8 cellular contexts compared by ENCODE assay signal in genomic region chr1:15684468-15685283, GRCh38. TPM values are rescaled to one million over a fixed set of nuclear protein-coding genes. Genes with fewer than 3 reads are reported as not detected.
DNase-seq lines count a peak whose midpoint lies in the region; ATAC-seq, FAIRE-seq and TF ChIP-seq lines count a peak whose summit lies in the region.

No MANE protein-coding gene starts in this region.

- peak; percentile 52 to 55 for ATAC-seq in activated T-cell treated with anti-CD3 and anti-CD28 coated beads, Interleukin-2, amount 50 U/mL, for 4 hours
- no peak for ATAC-seq in GM18873 (IDR thresholded peaks at IDR 0.05; ENCODE audit: low FRiP score, unreplicated experiment)

- H3K9me3 ChIP-seq in Loucy (ENCODE audit: insufficient read depth, low read depth, low read length) = no peaks in the 10 kb centered on the region
- no peaks in the 10 kb centered on the region for H3K9me3 ChIP-seq in neural cell (ENCODE audit: low read length)

- no peaks in the 10 kb centered on the region for H3K9me3 Mint-ChIP-seq in activated T-cell treated with anti-CD3 and anti-CD28 coated beads, Interleukin-2, amount 50 U/mL, for 4 hours

- DNase-seq in AG04449 (ENCODE audit: low read depth, low spot score) = no peak
- no peak for DNase-seq in GM18507 (ENCODE audit: extremely low spot score, insufficient read length, low read depth)
- DNase-seq in activated T-cell treated with anti-CD3 and anti-CD28 coated beads, Interleukin-2, amount 50 U/mL, for 4 hours = peak; percentile 29
- peak; percentile 18 for DNase-seq in fibroblast of pulmonary artery (ENCODE audit: low read depth)
- DNase-seq in occipital lobe (lab: John Stamatoyannopoulos, UW) = no peak

- peak overlapping the region; percentile 56 for H3K27ac ChIP-seq in neural cell (ENCODE audit: low read length)

- H3K27me3 Mint-ChIP-seq in activated T-cell treated with anti-CD3 and anti-CD28 coated beads, Interleukin-2, amount 50 U/mL, for 4 hours (ENCODE audit: low read depth) = no peaks in the 10 kb centered on the region

- POLR2A ChIA-PET in AG04449 (lab: Yijun Ruan, JAX) = no interaction called here

- peaks cover 32% of the 10 kb centered on the region for H3K4me1 ChIP-seq in Loucy (ENCODE audit: insufficient read depth, low read length, poor library complexity, severe bottlenecking)

- no peak for TF ChIP-seq EP300 in neural cell (conservative IDR thresholded peaks at IDR 0.05; ENCODE audit: poor library complexity, severe bottlenecking)

- H3K27me3 ChIP-seq in Loucy (ENCODE audit: insufficient read depth, low read length, poor library complexity, severe bottlenecking) (no peaks in the 10 kb centered on the region), neural cell (ENCODE audit: insufficient read depth, low read depth, low read length) (no peaks in the 10 kb centered on the region)

- H3K36me3 ChIP-seq in Loucy (ENCODE audit: insufficient read depth, low read length) = no peaks in the 10 kb centered on the region
- H3K36me3 ChIP-seq in neural cell (ENCODE audit: insufficient read depth, low read length) = no peaks in the 10 kb centered on the region

- H3K4me3 ChIP-seq in AG04449 (ENCODE audit: low read depth, low read length) (peak overlapping the region; percentile 74), Loucy (ENCODE audit: low read length, poor library complexity, severe bottlenecking) (peak overlapping the region; percentile 97), fibroblast of pulmonary artery (replicated peaks; ENCODE audit: low read depth, low read length) (peak overlapping the region; percentile 85), neural cell (ENCODE audit: low read length) (peak overlapping the region; percentile 94)

- H3K9me2 ChIP-seq in Loucy (replicated peaks; ENCODE audit: low read depth, low read length) (no peaks in the 10 kb centered on the region), neural cell (ENCODE audit: insufficient read depth, low read length) (no peaks in the 10 kb centered on the region)

- no peak for TF ChIP-seq CTCF in AG04449 (IDR thresholded peaks at IDR 0.05; ENCODE audit: insufficient read depth, low read length, missing control alignments)
- no peak for TF ChIP-seq CTCF in Loucy (conservative IDR thresholded peaks at IDR 0.05; ENCODE audit: low read length)
- TF ChIP-seq CTCF in fibroblast of pulmonary artery (IDR thresholded peaks at IDR 0.05; ENCODE audit: low read length, missing control alignments) = no peak
- peak; percentile 34 for TF ChIP-seq CTCF in neural cell (IDR thresholded peaks at IDR 0.05; ENCODE audit: poor library complexity, severe bottlenecking)

- H2AFZ ChIP-seq in Loucy (ENCODE audit: low read length) (peak overlapping the region; percentile 86), neural cell (ENCODE audit: low read depth, low read length) (peak overlapping the region; percentile 51)

- H4K20me1 ChIP-seq in Loucy (ENCODE audit: insufficient read depth, low read length, poor library complexity, severe bottlenecking) = peaks cover 17% of the 10 kb centered on the region
- no peaks in the 10 kb centered on the region for H4K20me1 ChIP-seq in neural cell (ENCODE audit: insufficient read depth)

- H3K36me3 Mint-ChIP-seq in activated T-cell treated with anti-CD3 and anti-CD28 coated beads, Interleukin-2, amount 50 U/mL, for 4 hours (ENCODE audit: insufficient read depth) = peaks cover 6% of the 10 kb centered on the region

- H3K4me2 ChIP-seq in Loucy (ENCODE audit: low read depth, low read length, poor library complexity, severe bottlenecking) (peak overlapping the region; percentile 98), neural cell (ENCODE audit: low read length) (peak overlapping the region; percentile 62)

- H3K9ac ChIP-seq in Loucy (ENCODE audit: low read depth, low read length, poor library complexity, severe bottlenecking) (peak overlapping the region; percentile 88), neural cell (ENCODE audit: low read length) (peak overlapping the region; percentile 82)

- peak overlapping the region; percentile 88 for H3K4me3 Mint-ChIP-seq in activated T-cell treated with anti-CD3 and anti-CD28 coated beads, Interleukin-2, amount 50 U/mL, for 4 hours

- CTCF ChIA-PET in AG04449 (lab: Yijun Ruan, JAX) = interaction anchor here (0.9 to 1.9 kb wide), 4 partner anchors 10 to 75 kb away, joined by 3 to 5 read pairs (median 4); no protein-coding TSS in a partner anchor

- FAIRE-seq in GM18507 (lab: Jason Lieb, UNC) = peak; percentile 9

- no peak for TF ChIP-seq RAD21 in neural cell (conservative IDR thresholded peaks at IDR 0.05)

- H3K79me2 ChIP-seq in Loucy (ENCODE audit: insufficient read depth, low read length) = peaks cover 58% of the 10 kb centered on the region
- peaks cover 37% of the 10 kb centered on the region for H3K79me2 ChIP-seq in neural cell (replicated peaks; ENCODE audit: insufficient read depth, low read length)

- H3K4me1 Mint-ChIP-seq in activated T-cell treated with anti-CD3 and anti-CD28 coated beads, Interleukin-2, amount 50 U/mL, for 4 hours (ENCODE audit: low read depth) = peaks cover 37% of the 10 kb centered on the region

- H3F3A ChIP-seq in Loucy (ENCODE audit: low read depth) (no peaks in the 10 kb centered on the region), neural cell (ENCODE audit: insufficient read depth, low read length, poor library complexity, severe bottlenecking) (no peaks in the 10 kb centered on the region)

TF ChIP-seq in neural cell, 6 proteins besides CTCF, POLR2A, EP300 and RAD21:
- TF ChIP-seq MXI1 (conservative IDR thresholded peaks at IDR 0.05; ENCODE audit: poor library complexity, severe bottlenecking) (peak; percentile 22), REST (IDR thresholded peaks at IDR 0.05; ENCODE audit: borderline replicate concordance) (no peak), POLR2AphosphoS5 (IDR thresholded peaks at IDR 0.05) (no peak)
TF ChIP-seq in neural cell: peak in this region for 1.

RNA-seq across cellular contexts. Expression of gene PLEKHM2, which starts 0.6 kb away (rescaled TPM):
- 10 to 100 TPM; 58.1 to 67.5 (median 62.1) TPM for total RNA-seq in activated T-cell treated with anti-CD3 and anti-CD28 coated beads, Interleukin-2, amount 50 U/mL, for 4 hours
- 39.5 and 40.1 TPM in 2 replicates for polyA plus RNA-seq in neural cell
- polyA minus RNA-seq in neural cell = 39.7 and 50.9 TPM in 2 replicates
- total RNA-seq in occipital lobe = 36.8 TPM

RNA-seq across cellular contexts. Expression of gene SLC25A34, which starts 51.4 kb away (rescaled TPM):
- 1 to 10 TPM; 1.1 to 2.8 (median 1.4) TPM for total RNA-seq in activated T-cell treated with anti-CD3 and anti-CD28 coated beads, Interleukin-2, amount 50 U/mL, for 4 hours
- polyA plus RNA-seq in neural cell = 5.4 and 5.5 TPM in 2 replicates
- polyA minus RNA-seq in neural cell = 1.4 and 1.9 TPM in 2 replicates
- 1.2 TPM for total RNA-seq in occipital lobe

RNA-seq across cellular contexts. Expression of gene TMEM82, which starts 57.6 kb away (rescaled TPM):
- total RNA-seq in activated T-cell treated with anti-CD3 and anti-CD28 coated beads, Interleukin-2, amount 50 U/mL, for 4 hours = not detected
- polyA plus RNA-seq in neural cell = not detected in 2 replicates
- polyA minus RNA-seq in neural cell = not detected in 2 replicates
- not detected for total RNA-seq in occipital lobe

Comparison
In these comparisons a context has a peak if more than half of its experiments do, and no peak if none do; other contexts are left out.
1. DNase-seq: peak in activated T-cell treated with anti-CD3 and anti-CD28 coated beads, Interleukin-2, amount 50 U/mL, for 4 hours (single experiment) and fibroblast of pulmonary artery (single experiment); none in AG04449 (single experiment), GM18507 (single experiment) and occipital lobe (single experiment).
2. Peak in every context shown above with its lines, with median percentiles within 50 percentile points of each other: H3K4me3 ChIP-seq.